ENCODE assay signal across 5 cellular contexts in genomic region chr16:10830240-10830639, GRCh38. TPM values are rescaled to one million over a fixed set of nuclear protein-coding genes. Genes with fewer than 3 reads are reported as not detected.
"Had no signal": no experiment of that assay in that cellular context is flagged by ENCODE, and none has a peak within 500 bp of the region (broad histone marks: within the 10 kb centered on the region; RNA-seq: fewer than 3 reads in every experiment).

No MANE protein-coding gene starts in this region.

RNA-seq across cellular contexts. Expression of gene TVP23A, which starts 11.6 kb away (rescaled TPM):
- total RNA-seq: activated CD8-positive, alpha-beta T cell treated with anti-CD3 and anti-CD28 coated beads, Interleukin-2, amount 10 ng/mL, durations not matched to agents 7 days and 5 days; activated naive CD8-positive, alpha-beta T cell treated with anti-CD3 and anti-CD28 coated beads, Interleukin-2, amount 10 ng/mL, durations not matched to agents 7 days and 5 days; body of pancreas; MCF 10A; PC-3 had no signal

RNA-seq across cellular contexts. Expression of gene CIITA, which starts 46.8 kb away (rescaled TPM):
- total RNA-seq: MCF 10A, PC-3 had no signal
